In the genomic region with DNA sequence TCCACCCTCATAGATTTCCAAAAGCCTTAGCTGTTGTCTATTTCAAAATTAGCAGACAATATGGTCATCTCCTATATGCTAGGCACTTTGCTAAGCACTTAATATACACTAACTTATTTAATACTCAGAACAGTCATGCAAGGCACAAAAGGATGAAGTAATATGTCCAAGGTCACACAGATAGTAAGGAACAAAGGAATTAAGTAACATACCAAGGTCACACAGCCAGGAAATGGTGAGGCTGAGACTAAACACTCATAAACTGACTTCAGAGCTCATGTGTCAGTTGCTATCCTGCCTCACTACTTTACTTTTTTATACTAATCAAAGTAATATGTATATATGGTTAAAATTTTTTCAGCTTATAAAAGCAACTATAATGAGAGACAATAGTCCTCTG, we compare ENCODE assay signal across 31 cellular contexts. TPM values are rescaled to one million over a fixed set of nuclear protein-coding genes. Genes with fewer than 3 reads are reported as not detected.
A peak's percentile ranks its signal among the peaks of the same experiment; 100 is the strongest.
DNase-seq lines count a peak whose midpoint lies in the region; ATAC-seq and TF ChIP-seq lines count a peak whose summit lies in the region.
"Had no signal": no experiment of that assay in that cellular context is flagged by ENCODE, and none has a peak within 500 bp of the region (broad histone marks: within the 10 kb centered on the region; RNA-seq: fewer than 3 reads in every experiment).

No MANE protein-coding gene starts in this region.

- POLR2A ChIA-PET in PC-3 (lab: Charles Lee; ENCODE audit: unreplicated experiment): no interaction called here

- H2AFZ ChIP-seq in PC-3 (ENCODE audit: low read length): no peak overlapping the region

- TF ChIP-seq CTCF in PC-3 (conservative IDR thresholded peaks at IDR 0.05; ENCODE audit: low read depth, low read length) (no peak), fibroblast of mammary gland (conservative IDR thresholded peaks at IDR 0.05; ENCODE audit: control insufficient read depth, insufficient read depth, low read depth, low read length) (no peak), testis (IDR thresholded peaks at IDR 0.05) (no peak), suprapubic skin (IDR thresholded peaks at IDR 0.05) (no peak), foreskin keratinocyte (conservative IDR thresholded peaks at IDR 0.05) (no peak)

- H3F3A ChIP-seq in PC-3 (ENCODE audit: low read length, unreplicated experiment): no peaks in the 10 kb centered on the region

- no peak overlapping the region for H3K9ac ChIP-seq in PC-3 (ENCODE audit: low read length)

- no peaks in the 10 kb centered on the region for H3K9me2 ChIP-seq in PC-3 (replicated peaks; ENCODE audit: low read length)

- H3K27ac ChIP-seq in PC-3 (ENCODE audit: low read length) (no peak overlapping the region), testis (no peak overlapping the region), suprapubic skin (no peak overlapping the region), foreskin keratinocyte (no peak overlapping the region)
- H3K27ac ChIP-seq: C4-2B, gastrocnemius medialis, lower lobe of right lung, transverse colon, VCaP had no signal

- no peaks in the 10 kb centered on the region for H3K27me3 ChIP-seq in PC-3 (ENCODE audit: low read length)
- no peaks in the 10 kb centered on the region for H3K27me3 ChIP-seq in testis
- no peaks in the 10 kb centered on the region for H3K27me3 ChIP-seq in suprapubic skin
- H3K27me3 ChIP-seq in foreskin keratinocyte: no peaks in the 10 kb centered on the region
- H3K27me3 ChIP-seq: gastrocnemius medialis, MG63, transverse colon had no signal

- no TSS peak for BruUV-seq in PC-3 (replicated peaks; lab: Mats Ljungman, UMichigan)

- ATAC-seq in PC-3: peak; percentile 45
- ATAC-seq in foreskin keratinocyte: no peak
- ATAC-seq: activated CD4-positive, alpha-beta T cell treated with anti-CD3 and anti-CD28 coated beads for 36 hours; activated CD8-positive, alpha-beta T cell treated with anti-CD3 and anti-CD28 coated beads for 36 hours; activated T-helper 17 cell treated with anti-CD3 and anti-CD28 coated beads, Interleukin-2, amount 50 U/mL, for 72 hours; gastrocnemius medialis; lower lobe of right lung; naive thymus-derived CD8-positive, alpha-beta T cell; sciatic nerve had no signal

- H3K4me1 ChIP-seq in PC-3 (ENCODE audit: insufficient read depth, low read length) (peaks cover 10% of the 10 kb centered on the region; the same call in 1 of the 2 replicates), testis (no peaks in the 10 kb centered on the region), suprapubic skin (peaks cover 6% of the 10 kb centered on the region), foreskin keratinocyte (no peaks in the 10 kb centered on the region)
- H3K4me1 ChIP-seq: gastrocnemius medialis, HAP-1, lower lobe of right lung, transverse colon had no signal

- H3K9me3 ChIP-seq in PC-3 (ENCODE audit: low read length) (no peaks in the 10 kb centered on the region), testis (no peaks in the 10 kb centered on the region), suprapubic skin (no peaks in the 10 kb centered on the region)
- H3K9me3 ChIP-seq: gastrocnemius medialis, HAP-1, lower lobe of right lung, MG63, transverse colon had no signal

- CTCF ChIA-PET in PC-3 (lab: Charles Lee): interaction anchor here (1.1 kb wide), 1 partner anchor 53 kb away, joined by 3 read pairs; no protein-coding TSS in a partner anchor

- DNase-seq in HCEC 1CT (peak; percentile 58), PC-3 (peak; percentile 10), fibroblast of mammary gland (ENCODE audit: low read depth) (peak; percentile 38), testis (no peak), suprapubic skin (ENCODE audit: low spot score in 2 of 2) (no peak), OCI-M1 (lab: John Stamatoyannopoulos, UW) (no peak), foreskin keratinocyte (no peak)
- DNase-seq: activated CD4-positive, alpha-beta T cell treated with anti-CD3 and anti-CD28 coated beads for 36 hours; activated CD8-positive, alpha-beta T cell treated with anti-CD3 and anti-CD28 coated beads for 36 hours; amygdala; COR-L47; effector CD8-positive, alpha-beta T cell; gastrocnemius medialis; kidney glomerular epithelial cell; lower lobe of right lung; MG63; naive thymus-derived CD8-positive, alpha-beta T cell; NCI-H1436; NCI-H2081; NCI-H526 treated with DMSO at 0.1 percent for 48 hours; nucleus accumbens; Right ventricle myocardium superior; stimulated activated CD4-positive, alpha-beta T cell treated with anti-CD3 and anti-CD28 coated beads, Interleukin-4, amount 100 ng/mL, for 1 hour; SW 1271; T1000; transverse colon had no signal

- H4K20me1 ChIP-seq in PC-3 (ENCODE audit: low read length): no peaks in the 10 kb centered on the region

- intact Hi-C loops in PC-3 (cut with micrococcal nuclease) (loop anchor here (5.0 kb wide), 2 partner anchors 51 to 336 kb away; no protein-coding TSS in a partner anchor), testis (cut with DNase I; ENCODE audit: low total_unique reads) (no loop called here)

- no peaks in the 10 kb centered on the region for H3K79me2 ChIP-seq in PC-3 (ENCODE audit: low read length)

- no peak overlapping the region for H3K4me2 ChIP-seq in PC-3 (ENCODE audit: low read length)

- H3K4me3 ChIP-seq in PC-3 (ENCODE audit: low read length) (no peak overlapping the region), fibroblast of mammary gland (ENCODE audit: control insufficient read depth, low read depth, low read length) (no peak overlapping the region), testis (no peak overlapping the region), suprapubic skin (no peak overlapping the region)
- H3K4me3 ChIP-seq: gastrocnemius medialis, HAP-1, lower lobe of right lung, MG63, transverse colon had no signal

- TF ChIP-seq POLR2A in testis (IDR thresholded peaks at IDR 0.05) (no peak), suprapubic skin (IDR thresholded peaks at IDR 0.05) (no peak)

- H3K36me3 ChIP-seq in PC-3 (ENCODE audit: low read depth, low read length): no peaks in the 10 kb centered on the region
- no peaks in the 10 kb centered on the region for H3K36me3 ChIP-seq in testis (ENCODE audit: low read depth, missing control alignments)
- no peaks in the 10 kb centered on the region for H3K36me3 ChIP-seq in suprapubic skin
- H3K36me3 ChIP-seq: gastrocnemius medialis, HAP-1, lower lobe of right lung, MG63, transverse colon had no signal

- no peak for TF ChIP-seq EP300 in suprapubic skin (IDR thresholded peaks at IDR 0.05)

RNA-seq across cellular contexts. Expression of gene HIBADH, which starts 23.6 kb away (rescaled TPM):
- 43.7 and 45.8 TPM in 2 replicates for total RNA-seq in PC-3 (2014; rRNA removed)
- 10 to 100 TPM; 69.9 to 77.4 TPM for total RNA-seq in testis
- 49.8 TPM for polyA plus RNA-seq in testis (ENCODE audit: insufficient read depth, low read depth, low replicate concordance)
- 10 to 100 TPM; 27.9 to 35.2 (median 30.2) TPM for total RNA-seq in suprapubic skin
- 30.5 and 30.6 TPM in 2 replicates for total RNA-seq in foreskin keratinocyte
- 25.2 and 28.7 TPM in 2 replicates for polyA plus RNA-seq in foreskin keratinocyte

RNA-seq across cellular contexts. Expression of gene TAX1BP1, which starts 53.6 kb away (rescaled TPM):
- total RNA-seq in PC-3 (2014; rRNA removed): 49.5 and 58.5 TPM in 2 replicates
- total RNA-seq in testis: 100 to 1,000 TPM; 154 to 155 TPM
- 36.8 TPM for polyA plus RNA-seq in testis (ENCODE audit: insufficient read depth, low read depth, low replicate concordance)
- total RNA-seq in suprapubic skin: 10 to 100 TPM; 67.5 to 98.3 (median 84.5) TPM
- total RNA-seq in foreskin keratinocyte: 62.2 and 66.8 TPM in 2 replicates
- polyA plus RNA-seq in foreskin keratinocyte: 25.7 and 26.2 TPM in 2 replicates

Comparison
In these comparisons a context has a peak if more than half of its experiments do, and no peak if none do; other contexts are left out.
1. DNase-seq: peak in HCEC 1CT (single experiment), PC-3 (single experiment) and fibroblast of mammary gland (single experiment); none in testis (single experiment), suprapubic skin (0 of 2), OCI-M1 (single experiment) and foreskin keratinocyte (0 of 2).